ENCODE assay signal across 9 cellular contexts in genomic region chr15:78508272-78508671, GRCh38. TPM values are rescaled to one million over a fixed set of nuclear protein-coding genes. Genes with fewer than 3 reads are reported as not detected.
A peak's percentile ranks its signal among the peaks of the same experiment; 100 is the strongest.
DNase-seq lines count a peak whose midpoint lies in the region; ATAC-seq and TF ChIP-seq lines count a peak whose summit lies in the region.
"Had no signal": no experiment of that assay in that cellular context is flagged by ENCODE, and none has a peak within 500 bp of the region (broad histone marks: within the 10 kb centered on the region; RNA-seq: fewer than 3 reads in every experiment).

No MANE protein-coding gene starts in this region.

- peak overlapping the region; percentile 69 for H3K27ac Mint-ChIP-seq in CD4-positive, alpha-beta T cell
- H3K27ac Mint-ChIP-seq in neural crest cell (ENCODE audit: unreplicated experiment) = no peak overlapping the region

- H3K9me3 Mint-ChIP-seq in CD4-positive, alpha-beta T cell = no peaks in the 10 kb centered on the region
- H3K9me3 Mint-ChIP-seq in neural crest cell = no peaks in the 10 kb centered on the region

- H3K4me3 ChIP-seq in NT2/D1 (ENCODE audit: insufficient read length, low read depth) (peak overlapping the region; percentile 87), ectodermal cell (ENCODE audit: insufficient read depth, low read depth, low read length) (peak overlapping the region; percentile 62), lower leg skin (ENCODE audit: low read depth, poor library complexity, severe bottlenecking) (no peak overlapping the region)

- WGBS in ectodermal cell, 2 experiments = 58 to 60% methylated on average over 5 to 6 of the region's 6 CpGs
- WGBS in lower leg skin, 2 donors = 40 to 44% methylated on average over 6 of the region's 6 CpGs

- no peaks in the 10 kb centered on the region for H3K27me3 Mint-ChIP-seq in CD4-positive, alpha-beta T cell
- H3K27me3 Mint-ChIP-seq in neural crest cell (ENCODE audit: low read depth) = peaks cover 48% of the 10 kb centered on the region

- no peak for DNase-seq in CD4-positive, alpha-beta T cell
- no peak for DNase-seq in NT2/D1 (ENCODE audit: low read depth, low spot score)
- DNase-seq in neural crest cell (ENCODE audit: low read depth, low spot score) = no peak
- no peak for DNase-seq in DMS 273 (lab: John Stamatoyannopoulos, UW; ENCODE audit: unreplicated experiment)
- no peak for DNase-seq in lower leg skin (ENCODE audit: low spot score in 2 of 2)
- DNase-seq in DMS53 (lab: John Stamatoyannopoulos, UW) = no peak

- no peaks in the 10 kb centered on the region for H3K9me3 ChIP-seq in CD4-positive, alpha-beta T cell (ENCODE audit: control insufficient read depth, low read length)
- H3K9me3 ChIP-seq in NT2/D1 (ENCODE audit: insufficient read depth, low read length) (peaks cover 12% of the 10 kb centered on the region; the same call in 1 of the 2 replicates), ectodermal cell (ENCODE audit: control insufficient read depth, low read length) (no peaks in the 10 kb centered on the region)

- no peaks in the 10 kb centered on the region for H3K27me3 ChIP-seq in CD4-positive, alpha-beta T cell (ENCODE audit: control insufficient read depth, insufficient read depth, low read length)
- peaks cover 27% of the 10 kb centered on the region for H3K27me3 ChIP-seq in NT2/D1 (ENCODE audit: insufficient read depth, insufficient read length)
- peaks cover 27% of the 10 kb centered on the region for H3K27me3 ChIP-seq in ectodermal cell (ENCODE audit: control insufficient read depth, insufficient read depth, low read length, poor library complexity, severe bottlenecking)

- H3K36me3 Mint-ChIP-seq in CD4-positive, alpha-beta T cell (ENCODE audit: low read depth) = no peaks in the 10 kb centered on the region
- no peaks in the 10 kb centered on the region for H3K36me3 Mint-ChIP-seq in neural crest cell (ENCODE audit: low read depth)

- POLR2A ChIA-PET in CD4-positive, alpha-beta T cell (lab: Charles Lee) = interaction anchor here (0.7 to 3.3 kb wide), 3 partner anchors 22 to 70 kb away, joined by 3 to 27 read pairs (median 17); partner anchors contain the start of genes IREB2 and PSMA4

- ATAC-seq in CD4-positive, alpha-beta T cell (ENCODE audit: poor library complexity) = no peak
- no peak for ATAC-seq in HG03342 (IDR thresholded peaks at IDR 0.05; ENCODE audit: unreplicated experiment)

- intact Hi-C loops in CD4-positive, alpha-beta T cell (cut with DNase I, micrococcal nuclease) = loop anchor here in 1 of 2 experiments (2.0 kb wide), 1 partner anchor 33 kb away; the partner anchor contains the start of gene PSMA4
- intact Hi-C loops in lower leg skin (cut with DNase I; ENCODE audit: low total_unique reads) = no loop called here

- TF ChIP-seq CTCF in CD4-positive, alpha-beta T cell (IDR thresholded peaks at IDR 0.05) = no peak
- TF ChIP-seq CTCF in neural crest cell (conservative IDR thresholded peaks at IDR 0.05) = no peak
- no peak for TF ChIP-seq CTCF in lower leg skin (IDR thresholded peaks at IDR 0.05)

- CTCF ChIA-PET in CD4-positive, alpha-beta T cell (lab: Charles Lee) = no interaction called here

- no peak for TF ChIP-seq POLR2A in lower leg skin (IDR thresholded peaks at IDR 0.05)

- no peak overlapping the region for H3K27ac ChIP-seq in CD4-positive, alpha-beta T cell (ENCODE audit: low read depth, low read length)
- no peak overlapping the region for H3K27ac ChIP-seq in ectodermal cell (ENCODE audit: insufficient read depth, low read depth, low read length, poor library complexity, severe bottlenecking)
- H3K27ac ChIP-seq: HL-60 had no signal

- no peak overlapping the region for H3K9ac ChIP-seq in NT2/D1 (ENCODE audit: insufficient read length, low read depth)

- H3K4me1 ChIP-seq in NT2/D1 (ENCODE audit: insufficient read depth, insufficient read length) (no peaks in the 10 kb centered on the region), ectodermal cell (ENCODE audit: control insufficient read depth, insufficient read depth, low read length) (no peaks in the 10 kb centered on the region)

- peaks cover 36% of the 10 kb centered on the region for H3K4me1 Mint-ChIP-seq in CD4-positive, alpha-beta T cell (ENCODE audit: low read depth)
- H3K4me1 Mint-ChIP-seq in neural crest cell = peaks cover 16% of the 10 kb centered on the region

- peak overlapping the region; percentile 93 for H3K4me3 Mint-ChIP-seq in CD4-positive, alpha-beta T cell
- H3K4me3 Mint-ChIP-seq in neural crest cell = peak overlapping the region; percentile 87

- H3K36me3 ChIP-seq in NT2/D1 (ENCODE audit: insufficient read depth, insufficient read length, low read length) (no peaks in the 10 kb centered on the region), ectodermal cell (ENCODE audit: control insufficient read depth, insufficient read depth, low read length) (no peaks in the 10 kb centered on the region)

RNA-seq across cellular contexts. Expression of gene HYKK, which starts 0.9 kb away (rescaled TPM):
- 1 to 10 TPM; 1.8 to 2.3 TPM for total RNA-seq in CD4-positive, alpha-beta T cell
- 3.0 TPM for polyA plus RNA-seq in ectodermal cell (2013, experiment 1 of 4)
- polyA plus RNA-seq in ectodermal cell (2013, experiment 2 of 4) = 2.0 TPM
- polyA plus RNA-seq in ectodermal cell (2013, experiment 3 of 4) = 2.9 TPM
- 2.7 TPM for polyA plus RNA-seq in ectodermal cell (2013, experiment 4 of 4)
- total RNA-seq in neural crest cell = 0.86 and 1.5 TPM in 2 replicates
- 1 to 10 TPM; 2.9 to 5.5 (median 4.1) TPM for total RNA-seq in lower leg skin

RNA-seq across cellular contexts. Expression of gene PSMA4, which starts 32.0 kb away (rescaled TPM):
- 10 to 100 TPM; 65.5 to 66.4 TPM for total RNA-seq in CD4-positive, alpha-beta T cell
- polyA plus RNA-seq in ectodermal cell (2013, experiment 1 of 4) = 382 TPM
- 386 TPM for polyA plus RNA-seq in ectodermal cell (2013, experiment 2 of 4)
- polyA plus RNA-seq in ectodermal cell (2013, experiment 3 of 4) = 286 TPM
- polyA plus RNA-seq in ectodermal cell (2013, experiment 4 of 4) = 307 TPM
- total RNA-seq in neural crest cell (315 and 324 TPM in 2 replicates), lower leg skin (100 to 1,000 TPM in 2 of 4 donors, 10 to 100 TPM in 2; 59.0 to 143 (median 101) TPM)

RNA-seq across cellular contexts. Expression of gene CHRNA5, which starts 57.0 kb away (rescaled TPM):
- under 1 TPM; 0.25 TPM for total RNA-seq in CD4-positive, alpha-beta T cell
- 24.1 TPM for polyA plus RNA-seq in ectodermal cell (2013, experiment 1 of 4)
- polyA plus RNA-seq in ectodermal cell (2013, experiment 2 of 4) = 20.9 TPM
- polyA plus RNA-seq in ectodermal cell (2013, experiment 3 of 4) = 15.3 TPM
- polyA plus RNA-seq in ectodermal cell (2013, experiment 4 of 4) = 16.5 TPM
- total RNA-seq in neural crest cell (23.0 and 23.6 TPM in 2 replicates), lower leg skin (under 1 TPM; 0.27 to 0.84 (median 0.64) TPM)

Comparison
In these comparisons a context has a peak if more than half of its experiments do, and no peak if none do; other contexts are left out.
1. RNA of gene CHRNA5, which starts 57.0 kb away (total RNA-seq): 23.0 to 23.6 TPM in neural crest cell; 0.27 to 0.84 TPM in lower leg skin and 0.25 TPM in CD4-positive, alpha-beta T cell; every median in the first group is over 10 times any median in the second.